1 cellular context compared by ENCODE assay signal in the genomic region with DNA sequence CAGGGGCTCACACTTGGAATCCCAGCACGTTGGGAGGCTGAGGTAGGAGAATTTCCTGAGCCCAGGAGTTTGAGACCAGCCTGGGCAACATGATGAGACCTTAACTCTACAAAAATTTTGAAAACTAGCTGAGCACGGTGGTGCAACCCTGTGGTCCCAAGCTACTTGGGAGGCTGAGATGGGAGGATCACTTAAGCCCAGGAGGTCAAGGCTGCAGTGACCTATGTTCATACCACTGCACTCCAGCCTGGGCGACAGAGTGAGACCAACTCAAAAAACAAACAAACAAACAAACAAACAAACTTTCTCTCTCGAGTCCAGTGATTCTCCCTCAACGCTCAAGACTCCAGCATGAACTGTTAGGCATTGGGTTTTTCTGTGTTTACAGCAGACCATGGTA.
TF ChIP-seq lines count a peak whose summit lies in the region.

No MANE protein-coding gene starts in this region.

TF ChIP-seq in WTC11, 78 proteins besides CTCF, POLR2A, EP300 and RAD21 (continued from another document):
- TF ChIP-seq ZNF232 (CRISPR knock-in tag; IDR thresholded peaks at IDR 0.05): no peak
- TF ChIP-seq, protein P1, sequence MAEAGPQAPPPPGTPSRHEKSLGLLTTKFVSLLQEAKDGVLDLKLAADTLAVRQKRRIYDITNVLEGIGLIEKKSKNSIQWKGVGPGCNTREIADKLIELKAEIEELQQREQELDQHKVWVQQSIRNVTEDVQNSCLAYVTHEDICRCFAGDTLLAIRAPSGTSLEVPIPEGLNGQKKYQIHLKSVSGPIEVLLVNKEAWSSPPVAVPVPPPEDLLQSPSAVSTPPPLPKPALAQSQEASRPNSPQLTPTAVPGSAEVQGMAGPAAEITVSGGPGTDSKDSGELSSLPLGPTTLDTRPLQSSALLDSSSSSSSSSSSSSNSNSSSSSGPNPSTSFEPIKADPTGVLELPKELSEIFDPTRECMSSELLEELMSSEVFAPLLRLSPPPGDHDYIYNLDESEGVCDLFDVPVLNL (CRISPR knock-in tag; IDR thresholded peaks at IDR 0.05; ENCODE audit: borderline replicate concordance, low read depth): no peak
